Comparison of ENCODE assay signal across 8 cellular contexts in the genomic region with DNA sequence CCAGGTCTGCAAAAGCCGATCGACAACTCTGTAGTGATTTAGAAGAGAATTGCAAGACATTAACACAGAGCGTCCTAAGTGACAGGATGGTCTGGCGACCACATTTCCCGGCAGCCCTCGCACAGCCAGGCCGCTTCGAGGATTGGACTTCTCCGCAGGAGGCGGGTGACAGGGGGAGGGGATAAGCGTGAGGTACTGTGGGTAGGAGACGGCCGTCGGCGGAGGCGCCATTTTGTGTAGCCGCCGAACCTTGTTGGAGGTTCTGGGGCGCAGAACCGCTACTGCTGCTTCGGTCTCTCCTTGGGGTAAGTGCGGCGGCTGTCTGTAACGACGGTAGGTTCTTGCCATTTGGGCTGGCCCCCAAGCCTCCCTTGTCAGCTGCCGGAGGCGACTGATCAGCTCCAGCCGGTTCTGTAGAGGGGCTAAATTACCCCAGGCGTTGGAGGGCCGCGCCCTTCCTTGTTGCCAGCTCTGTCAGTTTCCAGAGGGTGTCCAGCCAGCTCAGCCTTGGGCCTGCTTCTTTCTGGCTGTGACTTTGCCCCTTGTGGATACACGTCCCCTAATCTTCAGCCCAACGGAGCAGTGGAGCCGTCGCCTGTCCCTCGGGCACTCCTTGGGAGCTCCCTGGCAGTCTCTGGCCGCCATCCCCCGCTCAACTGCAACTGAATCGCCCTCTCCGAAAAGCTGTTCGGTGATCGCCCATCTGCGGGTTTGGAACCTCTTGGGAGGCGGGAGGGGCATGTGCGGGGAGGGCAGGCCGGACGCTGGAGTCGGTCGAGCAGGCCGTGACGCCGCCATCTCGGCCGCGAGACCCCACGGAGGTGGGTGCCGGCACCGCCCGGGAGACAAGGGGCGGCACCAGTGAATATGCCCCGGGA. TPM values are rescaled to one million over a fixed set of nuclear protein-coding genes. Genes with fewer than 3 reads are reported as not detected.
A peak's percentile ranks its signal among the peaks of the same experiment; 100 is the strongest.
DNase-seq lines count a peak whose midpoint lies in the region; ATAC-seq and TF ChIP-seq lines count a peak whose summit lies in the region.

A gene (plus strand): TSS at position 195 of the 878 bp plus-strand sequence. CDS start 1,516 bp downstream, outside the sequence.

- H3K4me3 Mint-ChIP-seq in activated T-cell treated with anti-CD3 and anti-CD28 coated beads, Interleukin-2, amount 50 U/mL, for 24 hours: peak within 1 kb of the TSS; percentile 98

- H3K27me3 ChIP-seq in mucosa of rectum (ENCODE audit: control insufficient read depth in 2 of 2, insufficient read depth in 2 of 2, low read length in 2 of 2): no peaks in the 10 kb centered on the region

- TF ChIP-seq POLR2A in erythroblast (IDR thresholded peaks at IDR 0.05; ENCODE audit: low read length): peak; percentile 87

- no peaks in the 10 kb centered on the region for H3K9me3 Mint-ChIP-seq in activated T-cell treated with anti-CD3 and anti-CD28 coated beads, Interleukin-2, amount 50 U/mL, for 24 hours

- TF ChIP-seq RAD21 in Ishikawa (IDR thresholded peaks at IDR 0.05; ENCODE audit: low read depth): no peak

- TF ChIP-seq EP300 in Ishikawa (IDR thresholded peaks at IDR 0.05; ENCODE audit: borderline replicate concordance): no peak

- peak within 1 kb of the TSS; percentile 90 to 95 for H3K27ac ChIP-seq in mucosa of rectum (ENCODE audit: low read depth in 2 of 2, low read length in 2 of 2)

- H3K36me3 Mint-ChIP-seq in activated T-cell treated with anti-CD3 and anti-CD28 coated beads, Interleukin-2, amount 50 U/mL, for 24 hours (ENCODE audit: low read depth): peaks cover 51% of the 10 kb centered on the region

- H3K4me3 ChIP-seq in mucosa of rectum (ENCODE audit: low read length in 2 of 2): peak within 1 kb of the TSS; percentile 93 to 99

- peak within 1 kb of the TSS; percentile 97 for H3K27ac Mint-ChIP-seq in activated T-cell treated with anti-CD3 and anti-CD28 coated beads, Interleukin-2, amount 50 U/mL, for 24 hours

- peaks cover 29 to 30% of the 10 kb centered on the region in 2 donors for H3K36me3 ChIP-seq in mucosa of rectum (ENCODE audit: control insufficient read depth in 2 of 2, insufficient read depth in 2 of 2, low read length in 2 of 2)

- peaks cover 30% of the 10 kb centered on the region for H3K4me1 Mint-ChIP-seq in activated T-cell treated with anti-CD3 and anti-CD28 coated beads, Interleukin-2, amount 50 U/mL, for 24 hours (ENCODE audit: low read depth)

- no peaks in the 10 kb centered on the region for H3K9me3 ChIP-seq in mucosa of rectum (ENCODE audit: control insufficient read depth in 2 of 2, low read length in 2 of 2)

- DNase-seq in DMS 273 treated with DMSO at 0.1 percent for 48 hours (lab: John Stamatoyannopoulos, UW) (peak; percentile 79), erythroblast (lab: John Stamatoyannopoulos, UW) (peak; percentile 94 to 95)
- peak; percentile 90 for DNase-seq in activated T-cell treated with anti-CD3 and anti-CD28 coated beads, Interleukin-2, amount 50 U/mL, for 24 hours
- peak; percentile 93 for DNase-seq in stimulated activated CD8-positive, alpha-beta memory T cell treated with anti-CD3 and anti-CD28 coated beads, Interleukin-4, amount 100 ng/mL, for 48 hours

- peak; percentile 99 for ATAC-seq in GM21529 (IDR thresholded peaks at IDR 0.05; ENCODE audit: unreplicated experiment)

- H3K4me1 ChIP-seq in mucosa of rectum (ENCODE audit: control insufficient read depth in 2 of 2, insufficient read depth in 2 of 2, low read length in 2 of 2): peaks cover 5 to 13% of the 10 kb centered on the region in 2 donors

- no peaks in the 10 kb centered on the region for H3K27me3 Mint-ChIP-seq in activated T-cell treated with anti-CD3 and anti-CD28 coated beads, Interleukin-2, amount 50 U/mL, for 24 hours

- H3K9ac ChIP-seq in mucosa of rectum (ENCODE audit: low read depth in 1 of 2, low read length in 2 of 2): peak within 1 kb of the TSS; percentile 99

TF ChIP-seq in Ishikawa, 13 proteins besides CTCF, POLR2A, EP300 and RAD21:
- TF ChIP-seq, protein P1, sequence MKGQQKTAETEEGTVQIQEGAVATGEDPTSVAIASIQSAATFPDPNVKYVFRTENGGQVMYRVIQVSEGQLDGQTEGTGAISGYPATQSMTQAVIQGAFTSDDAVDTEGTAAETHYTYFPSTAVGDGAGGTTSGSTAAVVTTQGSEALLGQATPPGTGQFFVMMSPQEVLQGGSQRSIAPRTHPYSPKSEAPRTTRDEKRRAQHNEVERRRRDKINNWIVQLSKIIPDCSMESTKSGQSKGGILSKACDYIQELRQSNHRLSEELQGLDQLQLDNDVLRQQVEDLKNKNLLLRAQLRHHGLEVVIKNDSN (IDR thresholded peaks at IDR 0.05): no peak
- TF ChIP-seq, protein P2, sequence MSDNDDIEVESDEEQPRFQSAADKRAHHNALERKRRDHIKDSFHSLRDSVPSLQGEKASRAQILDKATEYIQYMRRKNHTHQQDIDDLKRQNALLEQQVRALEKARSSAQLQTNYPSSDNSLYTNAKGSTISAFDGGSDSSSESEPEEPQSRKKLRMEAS (IDR thresholded peaks at IDR 0.05): peak; percentile 51
- TF ChIP-seq TEAD4 (IDR thresholded peaks at IDR 0.05) (0 out of 2 replicates have a peak, but pooled peaks have one; percentile 40), TAF1 (IDR thresholded peaks at IDR 0.05; ENCODE audit: low read depth) (peak; percentile 93), YY1 (IDR thresholded peaks at IDR 0.05; ENCODE audit: low read depth) (peak; percentile 95)

TF ChIP-seq in PFSK-1, 5 proteins besides CTCF, POLR2A, EP300 and RAD21:
- TF ChIP-seq POLR2AphosphoS5 (IDR thresholded peaks at IDR 0.05; ENCODE audit: low read depth, low read length) (peak; percentile 78), FOXP2 (optimal IDR thresholded peaks at IDR 0.05; ENCODE audit: borderline replicate concordance, extremely low read depth, extremely low read length, insufficient read depth) (no peak), TAF1 (IDR thresholded peaks at IDR 0.05; ENCODE audit: borderline replicate concordance, insufficient read depth, low read length) (peak; percentile 72; the same call in 1 of the 2 replicates)

RNA-seq across cellular contexts. Expression of the gene that starts here (rescaled TPM):
- 63.7 TPM for polyA plus RNA-seq in PFSK-1 (2012; ENCODE audit: insufficient read length, low read depth)

Comparison
In these comparisons a context has a peak if more than half of its experiments do, and no peak if none do; other contexts are left out.
1. Peak in every context shown above with its lines: DNase-seq, ATAC-seq, H3K4me3 ChIP-seq and H3K27ac ChIP-seq.